8 cellular contexts compared by ENCODE assay signal in the genomic region with DNA sequence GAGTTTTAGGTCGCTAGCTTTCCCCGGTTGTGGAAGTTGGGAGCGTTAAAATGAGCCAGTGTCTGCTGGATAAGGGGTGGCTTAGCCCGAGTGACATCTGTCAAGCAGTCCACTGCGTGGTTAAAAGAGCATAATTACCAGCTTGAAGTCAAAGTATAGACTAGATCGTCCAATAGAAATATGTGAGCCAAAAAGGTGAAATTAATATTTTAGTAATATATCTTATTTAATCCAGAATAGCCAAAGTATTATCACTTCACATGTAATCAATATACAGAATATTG.
DNase-seq lines count a peak whose midpoint lies in the region; ATAC-seq and TF ChIP-seq lines count a peak whose summit lies in the region.

No MANE protein-coding gene starts in this region.

- ATAC-seq in HG03432 (IDR thresholded peaks at IDR 0.05; ENCODE audit: unreplicated experiment) = peak; percentile 15

- no peaks in the 10 kb centered on the region for H4K20me1 ChIP-seq in DOHH2 (ENCODE audit: control insufficient read depth, insufficient read depth, low read depth, low read length)

- H3K4me2 ChIP-seq in DOHH2 (ENCODE audit: low read length) = peak overlapping the region; percentile 93

- peak overlapping the region; percentile 79 for H3K9ac ChIP-seq in muscle layer of colon (ENCODE audit: low read length)

- no peak for DNase-seq in cardiac fibroblast (ENCODE audit: low read depth in 2 of 2)
- DNase-seq in activated gamma-delta T cell treated with Interleukin-2 at 50 U/mL for 16 hours = no peak
- no peak for DNase-seq in stimulated activated CD4-positive, alpha-beta T cell treated with anti-CD3 and anti-CD28 coated beads, Interleukin-4, amount 100 ng/mL, for 24 hours
- no peak for DNase-seq in activated gamma-delta T cell (lab: John Stamatoyannopoulos, UW)
- DNase-seq in amygdala (lab: John Stamatoyannopoulos, UW) = no peak

- H3K79me2 ChIP-seq in DOHH2 (ENCODE audit: control insufficient read depth, low read length) = peaks cover 21% of the 10 kb centered on the region

- H3F3A ChIP-seq in DOHH2 (ENCODE audit: control insufficient read depth, insufficient read depth) = 0 out of 2 replicates have a peak, but pooled peaks cover 2% of the 10 kb centered on the region

- H3K36me3 ChIP-seq in DOHH2 (ENCODE audit: control insufficient read depth, low read length) (no peaks in the 10 kb centered on the region), muscle layer of colon (ENCODE audit: insufficient read depth, low read length) (no peaks in the 10 kb centered on the region)

- H3K27me3 ChIP-seq in DOHH2 (ENCODE audit: control insufficient read depth, low read length) (no peaks in the 10 kb centered on the region), muscle layer of colon (ENCODE audit: control insufficient read depth in 1 of 2, insufficient read depth in 2 of 2, low read length in 2 of 2) (no peaks in the 10 kb centered on the region)

- peaks cover 18% of the 10 kb centered on the region for H3K4me1 ChIP-seq in DOHH2 (ENCODE audit: control insufficient read depth, low read length)
- peaks cover 11% of the 10 kb centered on the region for H3K4me1 ChIP-seq in muscle layer of colon (ENCODE audit: insufficient read depth, low read length)

- no peaks in the 10 kb centered on the region for H3K9me3 ChIP-seq in DOHH2 (ENCODE audit: control insufficient read depth, insufficient read depth, low read length)
- H3K9me3 ChIP-seq in muscle layer of colon (ENCODE audit: low read length) = no peaks in the 10 kb centered on the region

- H3K27ac ChIP-seq in DOHH2 (ENCODE audit: low read depth, low read length) (no peak overlapping the region), muscle layer of colon (ENCODE audit: low read depth, low read length) (peak overlapping the region; percentile 64)

- TF ChIP-seq CTCF in DOHH2 (IDR thresholded peaks at IDR 0.05; ENCODE audit: low read depth, low read length, poor library complexity, severe bottlenecking) (no peak), cardiac fibroblast (IDR thresholded peaks at IDR 0.05; ENCODE audit: low read depth, low read length) (no peak)

- H3K4me3 ChIP-seq in DOHH2 (ENCODE audit: low read length) = peak overlapping the region; percentile 82
- peak overlapping the region; percentile 72 to 76 for H3K4me3 ChIP-seq in cardiac fibroblast (replicated peaks in 1 of 2; ENCODE audit: low read depth in 2 of 2, low read length in 2 of 2)
- peak overlapping the region; percentile 77 to 93 for H3K4me3 ChIP-seq in muscle layer of colon (ENCODE audit: low read depth in 1 of 2, low read length in 2 of 2)

- H3K9me2 ChIP-seq in DOHH2 (replicated peaks; ENCODE audit: control insufficient read depth, low read length) = no peaks in the 10 kb centered on the region
